ENCODE assay signal across 19 cellular contexts in genomic region chr5:115192098-115192497, GRCh38. TPM values are rescaled to one million over a fixed set of nuclear protein-coding genes. Genes with fewer than 3 reads are reported as not detected.
DNase-seq lines count a peak whose midpoint lies in the region; ATAC-seq and TF ChIP-seq lines count a peak whose summit lies in the region.
"Had no signal": no experiment of that assay in that cellular context is flagged by ENCODE, and none has a peak within 500 bp of the region (broad histone marks: within the 10 kb centered on the region; RNA-seq: fewer than 3 reads in every experiment).

No MANE protein-coding gene starts in this region.

- H3K4me3 ChIP-seq in colonic mucosa (no peak overlapping the region), mucosa of descending colon (no peak overlapping the region), transverse colon (no peak overlapping the region)
- H3K4me3 ChIP-seq: A549 had no signal

- WGBS in transverse colon (ENCODE audit: low coverage in 1 of 2), 2 donors: 51 to 63% methylated on average over 1 of the region's 1 CpG

- peaks cover 4% of the 10 kb centered on the region for H3K4me1 ChIP-seq in colonic mucosa
- H3K4me1 ChIP-seq in mucosa of descending colon (ENCODE audit: low read depth): peaks cover 47% of the 10 kb centered on the region
- H3K4me1 ChIP-seq in transverse colon: peaks cover 5 to 56% (median 38%) of the 10 kb centered on the region in 4 donors
- H3K4me1 ChIP-seq: Caco-2 had no signal

- no peaks in the 10 kb centered on the region for H3K27me3 ChIP-seq in colonic mucosa
- no peaks in the 10 kb centered on the region for H3K27me3 ChIP-seq in transverse colon

- intact Hi-C loops in colonic mucosa (cut with DNase I) (no loop called here), mucosa of descending colon (cut with DNase I, micrococcal nuclease) (no loop called here), transverse colon (cut with DNase I; ENCODE audit: low total_unique reads) (no loop called here)

- ATAC-seq in mucosa of descending colon: peak; percentile 90
- ATAC-seq: A549, HCT116 had no signal

- no peak for TF ChIP-seq POLR2A in transverse colon (IDR thresholded peaks at IDR 0.05)

- H3K9ac ChIP-seq in colonic mucosa (ENCODE audit: low read depth in 2 of 2, low read length in 2 of 2): peak overlapping the region in 1 of 2 donors; percentile 72

- no peak for TF ChIP-seq EP300 in transverse colon (IDR thresholded peaks at IDR 0.05; ENCODE audit: low read depth)

- H3K9me3 ChIP-seq in colonic mucosa: no peaks in the 10 kb centered on the region
- H3K9me3 ChIP-seq in mucosa of descending colon: no peaks in the 10 kb centered on the region
- no peaks in the 10 kb centered on the region for H3K9me3 ChIP-seq in transverse colon
- H3K9me3 ChIP-seq: A549, Caco-2 had no signal

- H3K27ac ChIP-seq in colonic mucosa (peak overlapping the region; percentile 72), transverse colon (peak overlapping the region; percentile 70 to 81 (median 78))
- H3K27ac ChIP-seq: 22Rv1, A549, C4-2B, HL-60 had no signal

- in situ Hi-C loops in transverse colon (cut with MboI; ENCODE audit: low pct_ligation_motif_present in 1 of 4, low pct_unique_long_range_greater_than_20kb in 1 of 4, low sequenced_read_pairs in 3 of 4): no loop called here

- H3K36me3 ChIP-seq in colonic mucosa (no peaks in the 10 kb centered on the region), mucosa of descending colon (ENCODE audit: low read depth) (no peaks in the 10 kb centered on the region), transverse colon (no peaks in the 10 kb centered on the region)

- TF ChIP-seq CTCF in colonic mucosa (IDR thresholded peaks at IDR 0.05) (no peak), mucosa of descending colon (IDR thresholded peaks at IDR 0.05) (no peak), transverse colon (IDR thresholded peaks at IDR 0.05) (no peak)

- peak; percentile 29 for DNase-seq in LoVo (ENCODE audit: low spot score)
- peak; percentile 59 for DNase-seq in colonic mucosa
- DNase-seq in mucosa of descending colon: peak in 1 of 3 donors; percentile 72
- DNase-seq in transverse colon: peak; percentile 60
- no peak for DNase-seq in effector CD8-positive, alpha-beta T cell (lab: John Stamatoyannopoulos, UW)
- DNase-seq in activated naive CD4-positive, alpha-beta T cell treated with anti-CD3 and anti-CD28 coated beads, Interleukin-2, amount 50 U/mL, for 16 hours: no peak
- no peak for DNase-seq in stimulated activated CD8-positive, alpha-beta memory T cell treated with anti-CD3 and anti-CD28 coated beads, Interleukin-4, amount 100 ng/mL, for 48 hours
- DNase-seq: AML-193; Caco-2; CD4-positive, alpha-beta T cell; GF-D8; GOT3; H7; HFFc6 had no signal

RNA-seq across cellular contexts. Expression of gene TRIM36, which starts 22.4 kb away (rescaled TPM):
- 10 to 100 TPM; 26.3 to 26.9 TPM for total RNA-seq in colonic mucosa
- total RNA-seq in mucosa of descending colon: 10 to 100 TPM; 20.6 to 45.7 (median 27.1) TPM
- 10 to 100 TPM; 30.8 to 69.1 (median 38.2) TPM for total RNA-seq in transverse colon

Comparison
In these comparisons a context has a peak if more than half of its experiments do, and no peak if none do; other contexts are left out.
1. DNase-seq: peak in LoVo (single experiment), colonic mucosa (single experiment) and transverse colon (single experiment); none in effector CD8-positive, alpha-beta T cell (single experiment), activated naive CD4-positive, alpha-beta T cell treated with anti-CD3 and anti-CD28 coated beads, Interleukin-2, amount 50 U/mL, for 16 hours (single experiment) and stimulated activated CD8-positive, alpha-beta memory T cell treated with anti-CD3 and anti-CD28 coated beads, Interleukin-4, amount 100 ng/mL, for 48 hours (single experiment).